Comparison of ENCODE assay signal across 11 cellular contexts in genomic region chr5:111551120-111551519, GRCh38. TPM values are rescaled to one million over a fixed set of nuclear protein-coding genes. Genes with fewer than 3 reads are reported as not detected.
DNase-seq lines count a peak whose midpoint lies in the region; ATAC-seq and TF ChIP-seq lines count a peak whose summit lies in the region.
"Had no signal": no experiment of that assay in that cellular context is flagged by ENCODE, and none has a peak within 500 bp of the region (broad histone marks: within the 10 kb centered on the region; RNA-seq: fewer than 3 reads in every experiment).

No MANE protein-coding gene starts in this region.

- H3K27me3 ChIP-seq in PC-3 (ENCODE audit: low read length) (no peaks in the 10 kb centered on the region), skeletal muscle satellite cell (ENCODE audit: control insufficient read depth, insufficient read depth, low read length) (no peaks in the 10 kb centered on the region)
- H3K27me3 ChIP-seq: Peyer's patch had no signal

- POLR2A ChIA-PET in PC-3 (lab: Charles Lee; ENCODE audit: unreplicated experiment), result interaction anchor here (1.1 kb wide), 1 partner anchor 206 kb away, joined by 3 read pairs; the partner anchor contains the start of gene NREP

- H3K4me2 ChIP-seq in PC-3 (ENCODE audit: low read length) (peak overlapping the region; percentile 52), skeletal muscle satellite cell (ENCODE audit: low read length) (peak overlapping the region; percentile 46)

- no peaks in the 10 kb centered on the region for H3K9me3 Mint-ChIP-seq in T-helper 2 cell treated with Interferon-gamma antibody and Interleukin-4, amounts not matched to agents 5 μg/mL and 100 μg/mL, for 36 hours
- peaks cover 5% of the 10 kb centered on the region for H3K9me3 Mint-ChIP-seq in Calu3 (ENCODE audit: low read depth, unreplicated experiment)

- no peak overlapping the region for H3K27ac Mint-ChIP-seq in T-helper 2 cell treated with Interferon-gamma antibody and Interleukin-4, amounts not matched to agents 5 μg/mL and 100 μg/mL, for 36 hours
- H3K27ac Mint-ChIP-seq in Calu3 (ENCODE audit: unreplicated experiment), result no peak overlapping the region
- H3K27ac Mint-ChIP-seq: nephron progenitor cell had no signal

- H3K9ac ChIP-seq in PC-3 (ENCODE audit: low read length) (no peak overlapping the region), skeletal muscle satellite cell (ENCODE audit: low read depth, low read length) (peak overlapping the region; percentile 25)

- H3K9me2 ChIP-seq in PC-3 (replicated peaks; ENCODE audit: low read length), result no peaks in the 10 kb centered on the region

- H3K36me3 Mint-ChIP-seq in T-helper 2 cell treated with Interferon-gamma antibody and Interleukin-4, amounts not matched to agents 5 μg/mL and 100 μg/mL, for 36 hours (ENCODE audit: low read depth), result no peaks in the 10 kb centered on the region
- no peaks in the 10 kb centered on the region for H3K36me3 Mint-ChIP-seq in Calu3 (ENCODE audit: insufficient read depth, unreplicated experiment)

- H3K4me1 ChIP-seq in PC-3 (ENCODE audit: insufficient read depth, low read length), result peaks cover 21% of the 10 kb centered on the region
- H3K4me1 ChIP-seq in skeletal muscle satellite cell (ENCODE audit: control insufficient read depth, insufficient read depth, low read length), result peaks cover 13% of the 10 kb centered on the region
- H3K4me1 ChIP-seq: Peyer's patch had no signal

- intact Hi-C loops in PC-3 (cut with micrococcal nuclease), result loop anchor here (2.0 to 5.0 kb wide), 3 partner anchors 198 to 461 kb away; no protein-coding TSS in a partner anchor
- intact Hi-C loops in left ventricle myocardium superior (cut with micrococcal nuclease), result loop anchor here (5.0 kb wide), 1 partner anchor 596 kb away; no protein-coding TSS in a partner anchor
- intact Hi-C loops in Calu3 (cut with micrococcal nuclease; ENCODE audit: unreplicated experiment), result loop anchor here (2.0 to 10.0 kb wide), 3 partner anchors 131 to 294 kb away; partner anchors contain the start of gene NREP

- no peaks in the 10 kb centered on the region for H4K20me1 ChIP-seq in PC-3 (ENCODE audit: low read length)

- no peaks in the 10 kb centered on the region for H3K27me3 Mint-ChIP-seq in T-helper 2 cell treated with Interferon-gamma antibody and Interleukin-4, amounts not matched to agents 5 μg/mL and 100 μg/mL, for 36 hours (ENCODE audit: low read depth)
- H3K27me3 Mint-ChIP-seq in Calu3 (ENCODE audit: unreplicated experiment), result no peaks in the 10 kb centered on the region

- H3K36me3 ChIP-seq in PC-3 (ENCODE audit: low read depth, low read length) (no peaks in the 10 kb centered on the region), skeletal muscle satellite cell (ENCODE audit: insufficient read depth, low read length) (no peaks in the 10 kb centered on the region)
- H3K36me3 ChIP-seq: Peyer's patch had no signal

- CTCF ChIA-PET in PC-3 (lab: Charles Lee) (interaction anchor here (0.6 to 1.6 kb wide), 10 partner anchors 85 to 304 kb away, joined by 3 to 5 read pairs (median 3); partner anchors contain the start of gene NREP), Calu3 (lab: Charles Lee) (interaction anchor here (0.5 to 1.3 kb wide), 14 partner anchors 19 to 610 kb away, joined by 3 to 17 read pairs (median 3); partner anchors contain the start of gene NREP)

- peak overlapping the region; percentile 54 for H3K27ac ChIP-seq in PC-3 (ENCODE audit: low read length)

- H3K79me2 ChIP-seq in PC-3 (ENCODE audit: low read length), result no peaks in the 10 kb centered on the region

- H3K4me1 Mint-ChIP-seq in T-helper 2 cell treated with Interferon-gamma antibody and Interleukin-4, amounts not matched to agents 5 μg/mL and 100 μg/mL, for 36 hours (ENCODE audit: low read depth), result peaks cover 18% of the 10 kb centered on the region
- peaks cover 9% of the 10 kb centered on the region for H3K4me1 Mint-ChIP-seq in Calu3 (ENCODE audit: low read depth, unreplicated experiment)

- no peak for DNase-seq in T-helper 2 cell treated with Interferon-gamma antibody and Interleukin-4, amounts not matched to agents 5 μg/mL and 100 μg/mL, for 36 hours (ENCODE audit: low spot score)
- no peak for DNase-seq in T-helper 2 cell
- no peak for DNase-seq in PC-3
- no peak for DNase-seq in left ventricle myocardium superior
- DNase-seq in Calu3, result no peak
- DNase-seq in effector CD4-positive, alpha-beta T cell, result no peak
- DNase-seq in HuH-7 (ENCODE audit: low spot score), result no peak

- H2AFZ ChIP-seq in PC-3 (ENCODE audit: low read length), result peak overlapping the region; percentile 20; the same call in 1 of the 2 replicates

- H3K9me3 ChIP-seq in PC-3 (ENCODE audit: low read length), result no peaks in the 10 kb centered on the region
- no peaks in the 10 kb centered on the region for H3K9me3 ChIP-seq in skeletal muscle satellite cell (replicated peaks; ENCODE audit: low read length)
- H3K9me3 ChIP-seq: Peyer's patch had no signal

- ATAC-seq in PC-3 (no peak; the same call in 1 of the 2 replicates), left ventricle myocardium superior (peak; percentile 58)

- H3F3A ChIP-seq in PC-3 (ENCODE audit: low read length, unreplicated experiment), result no peaks in the 10 kb centered on the region

- TF ChIP-seq CTCF in PC-3 (conservative IDR thresholded peaks at IDR 0.05; ENCODE audit: low read depth, low read length) (no peak), Calu3 (IDR thresholded peaks at IDR 0.05; ENCODE audit: unreplicated experiment) (no peak)

- peak overlapping the region; percentile 11 for H3K4me3 Mint-ChIP-seq in T-helper 2 cell treated with Interferon-gamma antibody and Interleukin-4, amounts not matched to agents 5 μg/mL and 100 μg/mL, for 36 hours
- H3K4me3 Mint-ChIP-seq in Calu3 (ENCODE audit: low read depth, unreplicated experiment), result no peak overlapping the region
- H3K4me3 Mint-ChIP-seq: nephron progenitor cell had no signal

- no peak overlapping the region for H3K4me3 ChIP-seq in PC-3 (ENCODE audit: low read length)
- no peak overlapping the region for H3K4me3 ChIP-seq in skeletal muscle satellite cell (ENCODE audit: low read length)
- H3K4me3 ChIP-seq: GM12878, Peyer's patch had no signal

- no TSS peak for BruUV-seq in PC-3 (replicated peaks; lab: Mats Ljungman, UMichigan)
- BruUV-seq in Calu3 (replicated peaks; lab: Mats Ljungman, UMichigan), result no TSS peak

RNA-seq across cellular contexts. Expression of gene STARD4, which starts 38.8 kb away (rescaled TPM):
- total RNA-seq in PC-3 (2014; rRNA removed), result 13.4 and 17.1 TPM in 2 replicates
- total RNA-seq in left ventricle myocardium superior, result 3.8 TPM
- 49.1 and 74.8 TPM in 2 replicates for total RNA-seq in skeletal muscle satellite cell (2012; rRNA removed)
- total RNA-seq in Calu3 (2022), result 65.0 and 66.6 TPM in 2 replicates
